Comparison of ENCODE assay signal across 1 cellular context in genomic region chr15:32844118-32844711, GRCh38.
TF ChIP-seq lines count a peak whose summit lies in the region.

No MANE protein-coding gene starts in this region.

TF ChIP-seq in HCT116, 20 proteins besides CTCF, POLR2A, EP300 and RAD21 (continued from another document):
- TF ChIP-seq ZFX (IDR thresholded peaks at IDR 0.05) (no peak), EZH2phosphoT487 (IDR thresholded peaks at IDR 0.05; ENCODE audit: borderline replicate concordance) (no peak), POLR2AphosphoS5 (IDR thresholded peaks at IDR 0.05; ENCODE audit: low read depth, low read length) (no peak), ELF1 (IDR thresholded peaks at IDR 0.05; ENCODE audit: borderline replicate concordance, low read depth) (no peak)
